In the genomic region with DNA sequence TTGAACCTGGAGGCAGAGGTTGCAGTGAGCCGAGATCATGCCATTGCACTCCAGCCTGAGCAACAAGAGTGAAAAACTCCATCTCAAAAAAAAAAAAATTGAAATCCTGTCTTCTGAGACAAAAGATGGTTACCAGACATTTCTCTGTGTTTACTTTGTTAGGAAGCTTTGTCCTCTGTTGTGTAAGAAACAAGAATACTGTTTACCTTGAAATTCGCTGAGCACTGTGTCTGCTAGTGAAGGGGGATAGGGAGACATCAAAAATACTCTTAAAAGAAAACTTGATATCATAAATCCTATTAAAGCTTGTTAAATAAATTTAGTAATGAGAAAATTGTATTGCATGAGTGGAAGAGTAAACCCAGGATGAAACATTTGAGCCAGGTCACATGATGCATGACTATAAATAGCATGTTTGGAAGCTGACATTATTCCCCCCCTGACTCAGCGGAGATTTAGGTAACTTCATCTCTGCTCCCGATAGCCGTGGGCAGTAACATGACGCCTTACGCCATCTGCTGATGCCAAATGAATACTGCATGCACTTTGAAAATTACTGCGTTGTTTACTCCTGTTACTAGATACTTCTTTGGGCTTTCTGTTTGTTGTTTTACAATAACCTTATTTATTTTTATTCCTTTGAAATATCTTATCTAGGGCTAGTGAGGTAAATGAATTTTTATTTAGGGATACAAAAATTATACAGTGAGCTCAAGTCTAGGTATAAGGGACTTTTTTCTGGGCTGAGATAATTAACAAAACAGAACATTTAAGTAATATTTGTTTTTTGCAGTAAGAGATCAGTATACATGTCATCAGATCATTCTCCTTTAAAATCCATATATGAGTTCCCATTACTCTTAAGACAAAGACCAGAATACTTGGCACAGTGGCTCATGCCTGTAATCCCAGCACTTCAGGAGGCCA, we compare ENCODE assay signal across 8 cellular contexts.
DNase-seq lines count a peak whose midpoint lies in the region; ATAC-seq and TF ChIP-seq lines count a peak whose summit lies in the region.

No MANE protein-coding gene starts in this region.

- no peak overlapping the region for H3K4me3 Mint-ChIP-seq in natural killer cell

- peak; percentile 87 for ATAC-seq in esophagus mucosa
- ATAC-seq in natural killer cell: peak; percentile 85 to 90 (median 90)

- H3K36me3 Mint-ChIP-seq in natural killer cell: no peaks in the 10 kb centered on the region

- peak; percentile 14 to 17 for DNase-seq in activated CD8-positive, alpha-beta memory T cell treated with anti-CD3 and anti-CD28 coated beads for 4 hours (ENCODE audit: low read depth in 2 of 2)
- no peak for DNase-seq in activated CD8-positive, alpha-beta memory T cell treated with anti-CD3 and anti-CD28 coated beads for 24 hours
- DNase-seq in HS-27A (ENCODE audit: low read depth) (peak; percentile 57), NCI-H82 treated with DMSO at 0.1 percent for 48 hours (lab: John Stamatoyannopoulos, UW; ENCODE audit: unreplicated experiment) (peak; percentile 81), natural killer cell (no peak), superior temporal gyrus (ENCODE audit: extremely low spot score) (peak; percentile 91)
- DNase-seq in activated CD8-positive, alpha-beta memory T cell treated with anti-CD3 and anti-CD28 coated beads, Interleukin-2, amount 50 U/mL, for 48 hours: peak; percentile 60

- H3K27me3 Mint-ChIP-seq in natural killer cell (ENCODE audit: low read depth in 2 of 2): no peaks in the 10 kb centered on the region

- no peak overlapping the region for H3K27ac Mint-ChIP-seq in natural killer cell

- intact Hi-C loops in natural killer cell (cut with micrococcal nuclease): loop anchor here (1.0 to 2.0 kb wide), 2 partner anchors 134 to 183 kb away; no protein-coding TSS in a partner anchor

- peak; percentile 85 for TF ChIP-seq CTCF in natural killer cell (IDR thresholded peaks at IDR 0.05)

- no peaks in the 10 kb centered on the region for H3K4me1 Mint-ChIP-seq in natural killer cell

- H3K9me3 Mint-ChIP-seq in natural killer cell: no peaks in the 10 kb centered on the region

Comparison
In these comparisons a context has a peak if more than half of its experiments do, and no peak if none do; other contexts are left out.
1. DNase-seq: peak in activated CD8-positive, alpha-beta memory T cell treated with anti-CD3 and anti-CD28 coated beads for 4 hours (2 of 2), HS-27A (single experiment), NCI-H82 treated with DMSO at 0.1 percent for 48 hours (single experiment), activated CD8-positive, alpha-beta memory T cell treated with anti-CD3 and anti-CD28 coated beads, Interleukin-2, amount 50 U/mL, for 48 hours (single experiment) and superior temporal gyrus (single experiment); none in activated CD8-positive, alpha-beta memory T cell treated with anti-CD3 and anti-CD28 coated beads for 24 hours (single experiment) and natural killer cell (single experiment).